ENCODE assay signal across 15 cellular contexts in genomic region chr2:10441966-10442365, GRCh38.
"Had no signal": no experiment of that assay in that cellular context is flagged by ENCODE, and none has a peak within 500 bp of the region (broad histone marks: within the 10 kb centered on the region; RNA-seq: fewer than 3 reads in every experiment).

No MANE protein-coding gene starts in this region.

- H3K27me3 Mint-ChIP-seq: dendritic cell treated with granulocyte-macrophage colony-stimulating factor and Interleukin-4, amounts not matched to agents 40 ng/mL and 50 ng/mL, for 4 days; natural killer cell treated with Interleukin-12 subunit alpha and Interleukin-12 subunit beta and Interleukin-15 and Interleukin-18, amount 100 ng/mL, for 72 hours; T-cell had no signal

- ATAC-seq: left ventricle myocardium superior; natural killer cell treated with Interleukin-12 subunit alpha and Interleukin-12 subunit beta and Interleukin-15 and Interleukin-18, amount 100 ng/mL, for 72 hours; psoas muscle; sciatic nerve; T-cell had no signal

- H3K4me3 Mint-ChIP-seq: dendritic cell treated with granulocyte-macrophage colony-stimulating factor and Interleukin-4, amounts not matched to agents 40 ng/mL and 50 ng/mL, for 4 days; natural killer cell treated with Interleukin-12 subunit alpha and Interleukin-12 subunit beta and Interleukin-15 and Interleukin-18, amount 100 ng/mL, for 72 hours; T-cell had no signal

- H3K9me3 Mint-ChIP-seq: dendritic cell treated with granulocyte-macrophage colony-stimulating factor and Interleukin-4, amounts not matched to agents 40 ng/mL and 50 ng/mL, for 4 days; natural killer cell treated with Interleukin-12 subunit alpha and Interleukin-12 subunit beta and Interleukin-15 and Interleukin-18, amount 100 ng/mL, for 72 hours; T-cell had no signal

- H3K9me3 ChIP-seq: psoas muscle, SJSA1, spleen had no signal

- H3K27ac Mint-ChIP-seq: dendritic cell treated with granulocyte-macrophage colony-stimulating factor and Interleukin-4, amounts not matched to agents 40 ng/mL and 50 ng/mL, for 4 days; natural killer cell treated with Interleukin-12 subunit alpha and Interleukin-12 subunit beta and Interleukin-15 and Interleukin-18, amount 100 ng/mL, for 72 hours had no signal

- DNase-seq: activated CD4-positive, alpha-beta T cell treated with anti-CD3 and anti-CD28 coated beads, Interleukin-2, amount 50 U/mL, for 48 hours; activated effector memory CD4-positive, alpha-beta T cell treated with anti-CD3 and anti-CD28 coated beads, Interleukin-2, amount 50 U/mL, for 16 hours; cerebellar nuclear complex; left ventricle myocardium superior; mesenchymal stem cell; spleen; substantia nigra; T-cell; trophoblast cell; WERI-Rb-1 had no signal
